ENCODE assay signal across 17 cellular contexts in the genomic region with DNA sequence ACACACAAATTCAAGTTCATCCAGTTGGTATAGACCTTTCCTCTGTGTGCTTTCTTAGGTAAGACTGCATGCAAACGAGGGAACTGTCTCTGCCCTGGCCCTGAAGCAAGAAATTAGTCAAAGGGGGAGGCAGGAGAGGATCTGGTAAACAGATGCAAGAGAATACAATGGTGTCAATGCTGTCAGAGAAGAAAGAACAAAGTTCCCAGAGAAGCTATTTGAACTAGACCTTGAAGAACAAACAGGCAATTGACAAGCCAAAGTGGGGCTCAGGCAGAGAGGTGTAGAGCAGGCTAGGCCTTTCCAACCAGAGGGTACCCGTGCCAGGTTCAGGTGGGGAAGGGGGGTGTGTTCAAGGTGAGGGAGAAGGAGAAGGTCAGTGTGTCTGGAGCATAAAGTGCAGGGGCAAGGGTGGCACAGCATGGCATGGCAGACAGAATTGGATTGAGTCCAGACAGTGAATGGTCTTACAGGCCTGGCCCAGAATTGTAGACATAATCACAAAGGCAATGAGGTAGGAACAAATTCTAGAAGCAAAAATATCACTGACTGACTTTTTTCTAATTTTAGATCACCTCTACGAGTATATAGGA.
DNase-seq lines count a peak whose midpoint lies in the region; ATAC-seq, FAIRE-seq and TF ChIP-seq lines count a peak whose summit lies in the region.
"Had no signal": no experiment of that assay in that cellular context is flagged by ENCODE, and none has a peak within 500 bp of the region (broad histone marks: within the 10 kb centered on the region; RNA-seq: fewer than 3 reads in every experiment).

No MANE protein-coding gene starts in this region.

- POLR2A ChIA-PET in H1 (lab: Charles Lee; ENCODE audit: partially characterized antibody), result no interaction called here

- TF ChIP-seq POLR2A in GM12892 (IDR thresholded peaks at IDR 0.05; ENCODE audit: low read depth, low read length) (no peak), H1 (IDR thresholded peaks at IDR 0.05; ENCODE audit: control extremely low read depth in 1 of 2, low read depth in 2 of 2, low read length in 2 of 2) (no peak)

- TF ChIP-seq CTCF in H1 (IDR thresholded peaks at IDR 0.05; ENCODE audit: control extremely low read depth in 1 of 3, insufficient read depth in 1 of 3, low read depth in 1 of 3, low read length in 3 of 3) (no peak), parathyroid adenoma (IDR thresholded peaks at IDR 0.05) (no peak)

- no peak overlapping the region for H2BK15ac ChIP-seq in H1 (ENCODE audit: low read length)

- H3K79me1 ChIP-seq in H1 (ENCODE audit: low read depth, low read length), result no peaks in the 10 kb centered on the region

- H2BK120ac ChIP-seq in H1 (replicated peaks; ENCODE audit: low read depth, low read length), result no peak overlapping the region

- in situ Hi-C loops in HAP-1 (cut with MboI; ENCODE audit: low sequenced_read_pairs), result no loop called here

- no peaks in the 10 kb centered on the region for H3K36me3 Mint-ChIP-seq in activated T-cell treated with anti-CD3 and anti-CD28 coated beads, Interleukin-2, amount 50 U/mL, for 24 hours (ENCODE audit: low read depth)
- H3K36me3 Mint-ChIP-seq: CD8-positive, alpha-beta T cell had no signal

- no peaks in the 10 kb centered on the region for H3K4me1 Mint-ChIP-seq in activated T-cell treated with anti-CD3 and anti-CD28 coated beads, Interleukin-2, amount 50 U/mL, for 24 hours (ENCODE audit: low read depth)

- no peak for TF ChIP-seq RAD21 in H1 (IDR thresholded peaks at IDR 0.05 in 1 of 2, conservative IDR thresholded peaks at IDR 0.05 in 1 of 2; ENCODE audit: low read depth in 2 of 2, low read length in 2 of 2)

- no peak overlapping the region for H3K9ac ChIP-seq in H1 (replicated peaks in 1 of 4; ENCODE audit: extremely low read depth in 1 of 4, low read depth in 3 of 4, low read length in 3 of 4)
- H3K9ac ChIP-seq in parathyroid adenoma, result no peak overlapping the region
- H3K9ac ChIP-seq: BLaER1 treated with 17β-estradiol and CSF1 and Interleukin-3, amounts not matched to agents 10 nM and 100 nM had no signal

- H2BK12ac ChIP-seq in H1 (ENCODE audit: low read depth, low read length), result peak overlapping the region; percentile 60; the same call in 1 of the 2 replicates

- H2AK5ac ChIP-seq in H1 (ENCODE audit: low read depth, low read length), result no peak overlapping the region

- ATAC-seq in HG02678 (IDR thresholded peaks at IDR 0.05; ENCODE audit: unreplicated experiment), result peak; percentile 48
- ATAC-seq: CD8-positive, alpha-beta T cell had no signal

- H3K27ac ChIP-seq in H1 (ENCODE audit: low read depth, low read length) (no peak overlapping the region), parathyroid adenoma (no peak overlapping the region)
- H3K27ac ChIP-seq: BLaER1 treated with 17β-estradiol and CSF1 and Interleukin-3, amounts not matched to agents 10 nM and 100 nM had no signal

- H3K27me3 ChIP-seq in H1 (replicated peaks in 1 of 4; ENCODE audit: control insufficient read depth in 3 of 4, extremely low read depth in 1 of 4, insufficient read depth in 3 of 4, low read length in 3 of 4), result no peaks in the 10 kb centered on the region
- no peaks in the 10 kb centered on the region for H3K27me3 ChIP-seq in parathyroid adenoma (ENCODE audit: control insufficient read depth, insufficient read depth, low read length)
- no peaks in the 10 kb centered on the region for H3K27me3 ChIP-seq in HAP-1 (ENCODE audit: low read depth)
- H3K27me3 ChIP-seq: BLaER1 treated with 17β-estradiol and CSF1 and Interleukin-3, amounts not matched to agents 10 nM and 100 nM had no signal

- H3K27ac Mint-ChIP-seq in activated T-cell treated with anti-CD3 and anti-CD28 coated beads, Interleukin-2, amount 50 U/mL, for 24 hours, result no peak overlapping the region
- H3K27ac Mint-ChIP-seq: CD8-positive, alpha-beta T cell had no signal

- H3K79me2 ChIP-seq in H1 (ENCODE audit: control insufficient read depth in 1 of 2, insufficient read depth in 2 of 2, low read length in 2 of 2), result no peaks in the 10 kb centered on the region
- no peaks in the 10 kb centered on the region for H3K79me2 ChIP-seq in parathyroid adenoma

- H3K23ac ChIP-seq in H1 (ENCODE audit: insufficient read length), result no peak overlapping the region

- H3K9me3 ChIP-seq in H1 (ENCODE audit: insufficient read depth in 2 of 2, low read depth in 1 of 2, low read length in 1 of 2), result no peaks in the 10 kb centered on the region
- no peaks in the 10 kb centered on the region for H3K9me3 ChIP-seq in parathyroid adenoma (ENCODE audit: control insufficient read depth, low read length)
- no peaks in the 10 kb centered on the region for H3K9me3 ChIP-seq in HAP-1

- no peak overlapping the region for H3K4me3 ChIP-seq in H1 (ENCODE audit: extremely low read depth in 1 of 4, insufficient read depth in 2 of 4, low read depth in 3 of 4, low read length in 4 of 4)
- no peak overlapping the region for H3K4me3 ChIP-seq in parathyroid adenoma (ENCODE audit: low read depth, low read length)
- no peak overlapping the region for H3K4me3 ChIP-seq in HAP-1
- H3K4me3 ChIP-seq: BLaER1 treated with 17β-estradiol and CSF1 and Interleukin-3, amounts not matched to agents 10 nM and 100 nM had no signal

- no peak overlapping the region for H3K4me2 ChIP-seq in H1 (ENCODE audit: insufficient read depth in 1 of 2, low read depth in 2 of 2, low read length in 2 of 2)
- H3K4me2 ChIP-seq in parathyroid adenoma (ENCODE audit: low read length), result no peak overlapping the region
- H3K4me2 ChIP-seq: BLaER1 treated with 17β-estradiol and CSF1 and Interleukin-3, amounts not matched to agents 10 nM and 100 nM had no signal

- H3K56ac ChIP-seq in H1 (replicated peaks; ENCODE audit: insufficient read length, low read depth, low read length), result no peak overlapping the region

- no peak overlapping the region for H3K4ac ChIP-seq in H1 (replicated peaks; ENCODE audit: insufficient read length, low read depth, low read length)

- H3K18ac ChIP-seq in H1 (ENCODE audit: extremely low read depth, low read length), result no peak overlapping the region

- no peak overlapping the region for H4K5ac ChIP-seq in H1 (ENCODE audit: insufficient read length, low read depth, low read length)

- no peaks in the 10 kb centered on the region for H4K20me1 ChIP-seq in H1 (replicated peaks in 1 of 2; ENCODE audit: control insufficient read depth in 1 of 2, insufficient read depth in 2 of 2, low read length in 2 of 2)
- H4K20me1 ChIP-seq: BLaER1 treated with 17β-estradiol and CSF1 and Interleukin-3, amounts not matched to agents 10 nM and 100 nM had no signal

- TF ChIP-seq EP300 in H1 (IDR thresholded peaks at IDR 0.05; ENCODE audit: borderline replicate concordance in 1 of 2, low read depth in 2 of 2, low read length in 2 of 2), result no peak

- no peak overlapping the region for H2AFZ ChIP-seq in H1 (ENCODE audit: low read length)
- peak overlapping the region; percentile 42 for H2AFZ ChIP-seq in parathyroid adenoma

- H2BK20ac ChIP-seq in H1 (ENCODE audit: low read length), result no peak overlapping the region

- DNase-seq in GM12892 (ENCODE audit: insufficient read length), result no peak
- no peak for DNase-seq in H1 (ENCODE audit: low read depth in 1 of 2, low spot score in 2 of 2)
- no peak for DNase-seq in HAP-1 (ENCODE audit: low spot score in 2 of 2)
- no peak for DNase-seq in NK-92 (lab: John Stamatoyannopoulos, UW; ENCODE audit: unreplicated experiment)
- DNase-seq in activated T-cell treated with anti-CD3 and anti-CD28 coated beads, Interleukin-2, amount 50 U/mL, for 24 hours, result no peak
- DNase-seq: CD8-positive, alpha-beta T cell; MM.1S; NCI-H1092; NCI-H1436 treated with DMSO at 0.1 percent for 48 hours; NCI-H2029; NCI-H2171 treated with DMSO at 0.1 percent for 48 hours; NCI-H446 treated with DMSO at 0.1 percent for 48 hours; NCI-H82 had no signal

- H2BK5ac ChIP-seq in H1 (ENCODE audit: low read depth, low read length), result no peak overlapping the region

- no peaks in the 10 kb centered on the region for H3K36me3 ChIP-seq in H1 (ENCODE audit: control insufficient read depth in 2 of 4, insufficient read depth in 4 of 4, low read length in 3 of 4)
- H3K36me3 ChIP-seq in parathyroid adenoma (ENCODE audit: control insufficient read depth, insufficient read depth, low read length), result no peaks in the 10 kb centered on the region
- H3K36me3 ChIP-seq in HAP-1 (replicated peaks), result no peaks in the 10 kb centered on the region
- H3K36me3 ChIP-seq: BLaER1 treated with 17β-estradiol and CSF1 and Interleukin-3, amounts not matched to agents 10 nM and 100 nM had no signal

- H3K4me3 Mint-ChIP-seq in activated T-cell treated with anti-CD3 and anti-CD28 coated beads, Interleukin-2, amount 50 U/mL, for 24 hours, result no peak overlapping the region
- H3K4me3 Mint-ChIP-seq: CD8-positive, alpha-beta T cell had no signal

- H3K14ac ChIP-seq in H1 (ENCODE audit: insufficient read length), result no peak overlapping the region

- peaks cover 7% of the 10 kb centered on the region for H3K27me3 Mint-ChIP-seq in activated T-cell treated with anti-CD3 and anti-CD28 coated beads, Interleukin-2, amount 50 U/mL, for 24 hours

- no peak overlapping the region for H4K8ac ChIP-seq in H1 (ENCODE audit: extremely low read depth, insufficient read depth, low read length)

- H3K4me1 ChIP-seq in H1 (replicated peaks in 1 of 4; ENCODE audit: control insufficient read depth in 3 of 4, insufficient read depth in 4 of 4, low read length in 3 of 4) (peaks cover 0 to 2% (median 0%) of the 10 kb centered on the region in 4 experiments; a peak in 2 of 7 replicates), parathyroid adenoma (peaks cover 27% of the 10 kb centered on the region), HAP-1 (peaks cover 4% of the 10 kb centered on the region; the same call in 1 of the 2 replicates)
- H3K4me1 ChIP-seq: BLaER1 treated with 17β-estradiol and CSF1 and Interleukin-3, amounts not matched to agents 10 nM and 100 nM had no signal

- H3K23me2 ChIP-seq in H1 (ENCODE audit: low read depth, low read length), result 0 out of 2 replicates have a peak, but pooled peaks cover 2% of the 10 kb centered on the region

- no peaks in the 10 kb centered on the region for H3K9me3 Mint-ChIP-seq in activated T-cell treated with anti-CD3 and anti-CD28 coated beads, Interleukin-2, amount 50 U/mL, for 24 hours
- H3K9me3 Mint-ChIP-seq: CD8-positive, alpha-beta T cell had no signal

- CTCF ChIA-PET in H1 (lab: Charles Lee; ENCODE audit: partially characterized antibody), result no interaction called here

- FAIRE-seq in GM12892 (lab: Jason Lieb, UNC), result peak; percentile 54
- FAIRE-seq in H1 (lab: Jason Lieb, UNC), result no peak
- FAIRE-seq: H54 had no signal

- WGBS in H1 (ENCODE audit: extremely low coverage in 1 of 2, insufficient coverage in 1 of 2, insufficient read length in 1 of 2, insufficient replicate concordance in 2 of 2, low coverage in 1 of 2, low lambda C conversion rate in 2 of 2, missing lambda C conversion rate in 1 of 2), 2 experiments, result 89% methylated on average over 3 of the region's 3 CpGs; no CpG with 5 or more reads in 1 of the 2 experiments

- no peak overlapping the region for H4K91ac ChIP-seq in H1 (replicated peaks; ENCODE audit: insufficient read length, low read length)

TF ChIP-seq in H1, 55 proteins besides CTCF, POLR2A, EP300 and RAD21 (continues in another document):
- TF ChIP-seq EZH2 (IDR thresholded peaks at IDR 0.05; ENCODE audit: low read depth, low read length, severe bottlenecking) (no peak), BCL11A (IDR thresholded peaks at IDR 0.05; ENCODE audit: low read depth in 2 of 2, low read length in 2 of 2) (no peak), POLR2AphosphoS5 (IDR thresholded peaks at IDR 0.05; ENCODE audit: low read depth, low read length) (no peak), GABPA (IDR thresholded peaks at IDR 0.05; ENCODE audit: borderline replicate concordance, insufficient read depth, low read length) (no peak)
